ENCODE assay signal across 8 cellular contexts in the genomic region with DNA sequence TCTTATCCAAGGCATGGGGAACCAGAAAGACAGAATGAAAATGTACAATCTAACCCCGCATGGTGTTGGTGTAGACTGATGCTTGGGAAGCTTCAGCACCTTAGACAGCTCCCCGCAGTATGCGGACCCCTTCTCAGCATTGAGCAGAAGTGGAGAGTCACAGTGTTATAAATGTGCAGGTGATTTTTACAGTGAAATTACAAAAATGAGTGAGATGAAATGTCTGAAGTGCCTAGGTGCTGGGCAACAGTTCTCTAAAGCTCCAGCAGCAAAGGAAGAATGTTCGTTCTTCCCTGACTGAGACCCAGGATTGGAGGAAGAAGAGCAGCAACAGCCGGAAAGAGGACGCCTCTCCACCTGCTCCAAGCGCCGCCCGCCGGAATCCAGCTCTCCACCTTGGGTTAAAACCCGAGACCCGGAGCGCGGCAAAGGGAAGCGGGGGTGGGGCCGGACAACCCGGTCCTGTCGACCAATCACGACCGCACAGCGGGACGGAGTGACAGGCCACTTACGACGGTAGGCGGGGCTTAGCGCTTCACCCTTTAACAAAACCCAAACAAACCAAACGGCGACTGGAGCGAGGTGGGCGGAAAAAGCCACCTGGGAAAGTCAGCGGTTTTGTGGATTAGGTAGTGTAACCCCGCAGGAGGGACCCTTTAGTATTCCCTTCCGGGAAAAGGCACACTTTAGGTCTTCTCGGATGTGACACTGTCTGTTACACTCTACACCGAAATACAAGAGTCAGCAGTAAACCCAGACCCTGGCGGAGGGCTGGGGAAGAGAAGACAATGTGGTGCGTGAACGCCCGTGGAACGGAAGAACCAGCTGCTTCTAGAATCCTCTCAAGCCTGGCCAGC. TPM values are rescaled to one million over a fixed set of nuclear protein-coding genes. Genes with fewer than 3 reads are reported as not detected.
DNase-seq lines count a peak whose midpoint lies in the region; TF ChIP-seq lines count a peak whose summit lies in the region.

Gene GLRA3, minus strand, starts transcription at position 403 of the 857 bp plus-strand sequence. CDS start 436 bp downstream, outside the sequence.

- no peaks in the 10 kb centered on the region for H3K4me1 Mint-ChIP-seq in HFFc6 (ENCODE audit: low read depth)

- DNase-seq in DMS 273 (lab: John Stamatoyannopoulos, UW; ENCODE audit: unreplicated experiment) (peak; percentile 19), DMS 273 treated with DMSO at 0.1 percent for 48 hours (lab: John Stamatoyannopoulos, UW) (no peak), HFFc6 (no peak), NCI-H1436 treated with DMSO at 0.1 percent for 48 hours (lab: John Stamatoyannopoulos, UW) (peak; percentile 86), fibroblast of the conjunctiva (ENCODE audit: low read depth) (peak; percentile 0), occipital lobe (lab: John Stamatoyannopoulos, UW) (peak; percentile 81), SW480 (ENCODE audit: low spot score) (no peak)

- peak within 1 kb of the TSS; percentile 28; the same call in 1 of the 2 replicates for H3K4me3 Mint-ChIP-seq in HFFc6

- H3K27ac Mint-ChIP-seq in HFFc6: no peak within 1 kb of the TSS

- peak within 1 kb of the TSS; percentile 58 for H3K27ac ChIP-seq in VCaP

- no peaks in the 10 kb centered on the region for H3K36me3 Mint-ChIP-seq in HFFc6 (ENCODE audit: low read depth)

- TF ChIP-seq CTCF in HFFc6 (IDR thresholded peaks at IDR 0.05): no peak
- TF ChIP-seq CTCF in VCaP (conservative IDR thresholded peaks at IDR 0.05): no peak

- H3K27me3 Mint-ChIP-seq in HFFc6 (ENCODE audit: insufficient read depth): no peaks in the 10 kb centered on the region

- H3K9me3 Mint-ChIP-seq in HFFc6: peaks cover 20% of the 10 kb centered on the region

RNA-seq across cellular contexts. Expression of gene GLRA3, which starts in this region (rescaled TPM):
- not detected for total RNA-seq in HFFc6 (2021; fragmentation: NEBNext Ultra II Directional; extraction: Animal tissue kit (Norgen Biotek cat#: 25700))
- 5.0 TPM for total RNA-seq in occipital lobe

Comparison
In these comparisons a context has a peak if more than half of its experiments do, and no peak if none do; other contexts are left out.
1. DNase-seq: peak in DMS 273 (single experiment), NCI-H1436 treated with DMSO at 0.1 percent for 48 hours (single experiment), fibroblast of the conjunctiva (single experiment) and occipital lobe (single experiment); none in DMS 273 treated with DMSO at 0.1 percent for 48 hours (single experiment), HFFc6 (single experiment) and SW480 (single experiment).